In genomic region chr17:20106464-20106863, GRCh38 we compare ENCODE assay signal across 5 cellular contexts.
DNase-seq lines count a peak whose midpoint lies in the region; ATAC-seq and TF ChIP-seq lines count a peak whose summit lies in the region.
"Not testable (repeated sequence)": the region's sequence is repeated elsewhere in the genome, so short reads cannot be mapped to it uniquely, and the experiment has no call there.

No MANE protein-coding gene starts in this region.

- H3K4me3 ChIP-seq in HEK293 (ENCODE audit: low read depth, low read length): not testable (repeated sequence)

- H3K4me3 Mint-ChIP-seq in activated T-cell treated with anti-CD3 and anti-CD28 coated beads, Interleukin-2, amount 50 U/mL, for 24 hours; activated naive CD8-positive, alpha-beta T cell treated with anti-CD3 and anti-CD28 coated beads, Interleukin-2, amount 50 U/mL, for 24 hours; stimulated activated naive B cell treated with anti-CD40 and anti-IgM and Interleukin-4, amounts not matched to agents 10 μg/mL and 1 μg/mL and 100 μg/mL, for 72 hours; stimulated activated naive CD8-positive, alpha-beta T cell treated with anti-CD3 and anti-CD28 coated beads, Interleukin-15, Interleukin-2, amounts not matched to agents 100 ng/mL and 50 ng/mL, for 24 hours: not testable (repeated sequence)

- H3K27ac Mint-ChIP-seq in activated T-cell treated with anti-CD3 and anti-CD28 coated beads, Interleukin-2, amount 50 U/mL, for 24 hours: peak overlapping the region; percentile 10
- peak overlapping the region; percentile 1 for H3K27ac Mint-ChIP-seq in activated naive CD8-positive, alpha-beta T cell treated with anti-CD3 and anti-CD28 coated beads, Interleukin-2, amount 50 U/mL, for 24 hours
- peak overlapping the region; percentile 59 for H3K27ac Mint-ChIP-seq in stimulated activated naive B cell treated with anti-CD40 and anti-IgM and Interleukin-4, amounts not matched to agents 10 μg/mL and 1 μg/mL and 100 μg/mL, for 72 hours
- peak overlapping the region; percentile 6 for H3K27ac Mint-ChIP-seq in stimulated activated naive CD8-positive, alpha-beta T cell treated with anti-CD3 and anti-CD28 coated beads, Interleukin-15, Interleukin-2, amounts not matched to agents 100 ng/mL and 50 ng/mL, for 24 hours

- H3K36me3 ChIP-seq in HEK293 (ENCODE audit: control insufficient read depth in 2 of 2, insufficient read depth in 1 of 2, low read length in 2 of 2): not testable (repeated sequence)

- H3K27ac ChIP-seq in HEK293 (ENCODE audit: extremely low read depth, low read depth, low read length): not testable (repeated sequence)

- CTCF ChIA-PET in HEK293 (lab: Yijun Ruan, JAX): interaction anchor here (0.8 to 1.4 kb wide), 2 partner anchors 11 to 15 kb away, joined by 3 read pairs; no protein-coding TSS in a partner anchor

- not testable (repeated sequence) for DNase-seq in activated T-cell treated with anti-CD3 and anti-CD28 coated beads, Interleukin-2, amount 50 U/mL, for 24 hours; activated naive CD8-positive, alpha-beta T cell treated with anti-CD3 and anti-CD28 coated beads, Interleukin-2, amount 50 U/mL, for 24 hours; stimulated activated naive B cell treated with anti-CD40 and anti-IgM and Interleukin-4, amounts not matched to agents 10 μg/mL and 1 μg/mL and 100 μg/mL, for 72 hours

- not testable (repeated sequence) for H3K9me3 Mint-ChIP-seq in activated T-cell treated with anti-CD3 and anti-CD28 coated beads, Interleukin-2, amount 50 U/mL, for 24 hours; activated naive CD8-positive, alpha-beta T cell treated with anti-CD3 and anti-CD28 coated beads, Interleukin-2, amount 50 U/mL, for 24 hours; stimulated activated naive B cell treated with anti-CD40 and anti-IgM and Interleukin-4, amounts not matched to agents 10 μg/mL and 1 μg/mL and 100 μg/mL, for 72 hours; stimulated activated naive CD8-positive, alpha-beta T cell treated with anti-CD3 and anti-CD28 coated beads, Interleukin-15, Interleukin-2, amounts not matched to agents 100 ng/mL and 50 ng/mL, for 24 hours

- H3K4me1 Mint-ChIP-seq in activated T-cell treated with anti-CD3 and anti-CD28 coated beads, Interleukin-2, amount 50 U/mL, for 24 hours (ENCODE audit: low read depth): not testable (repeated sequence)
- peaks cover 12% of the 10 kb centered on the region for H3K4me1 Mint-ChIP-seq in activated naive CD8-positive, alpha-beta T cell treated with anti-CD3 and anti-CD28 coated beads, Interleukin-2, amount 50 U/mL, for 24 hours
- H3K4me1 Mint-ChIP-seq in stimulated activated naive B cell treated with anti-CD40 and anti-IgM and Interleukin-4, amounts not matched to agents 10 μg/mL and 1 μg/mL and 100 μg/mL, for 72 hours: peaks cover 9 to 15% of the 10 kb centered on the region in 2 donors
- peaks cover 13% of the 10 kb centered on the region for H3K4me1 Mint-ChIP-seq in stimulated activated naive CD8-positive, alpha-beta T cell treated with anti-CD3 and anti-CD28 coated beads, Interleukin-15, Interleukin-2, amounts not matched to agents 100 ng/mL and 50 ng/mL, for 24 hours (ENCODE audit: low read depth)

- H3K36me3 Mint-ChIP-seq in activated T-cell treated with anti-CD3 and anti-CD28 coated beads, Interleukin-2, amount 50 U/mL, for 24 hours (ENCODE audit: low read depth); activated naive CD8-positive, alpha-beta T cell treated with anti-CD3 and anti-CD28 coated beads, Interleukin-2, amount 50 U/mL, for 24 hours (ENCODE audit: low read depth); stimulated activated naive B cell treated with anti-CD40 and anti-IgM and Interleukin-4, amounts not matched to agents 10 μg/mL and 1 μg/mL and 100 μg/mL, for 72 hours; stimulated activated naive CD8-positive, alpha-beta T cell treated with anti-CD3 and anti-CD28 coated beads, Interleukin-15, Interleukin-2, amounts not matched to agents 100 ng/mL and 50 ng/mL, for 24 hours (ENCODE audit: low read depth): not testable (repeated sequence)

- not testable (repeated sequence) for H3K27me3 Mint-ChIP-seq in activated T-cell treated with anti-CD3 and anti-CD28 coated beads, Interleukin-2, amount 50 U/mL, for 24 hours; activated naive CD8-positive, alpha-beta T cell treated with anti-CD3 and anti-CD28 coated beads, Interleukin-2, amount 50 U/mL, for 24 hours; stimulated activated naive B cell treated with anti-CD40 and anti-IgM and Interleukin-4, amounts not matched to agents 10 μg/mL and 1 μg/mL and 100 μg/mL, for 72 hours; stimulated activated naive CD8-positive, alpha-beta T cell treated with anti-CD3 and anti-CD28 coated beads, Interleukin-15, Interleukin-2, amounts not matched to agents 100 ng/mL and 50 ng/mL, for 24 hours

- TF ChIP-seq CTCF in HEK293 (tag by site-specific recombination; IDR thresholded peaks at IDR 0.05): not testable (repeated sequence)

- POLR2A ChIA-PET in HEK293 (lab: Yijun Ruan, JAX): not testable (repeated sequence)

- ATAC-seq in activated naive CD8-positive, alpha-beta T cell treated with anti-CD3 and anti-CD28 coated beads, Interleukin-2, amount 50 U/mL, for 24 hours: peak; percentile 73
- ATAC-seq in stimulated activated naive B cell treated with anti-CD40 and anti-IgM and Interleukin-4, amounts not matched to agents 10 μg/mL and 1 μg/mL and 100 μg/mL, for 72 hours (replicated peaks): peak; percentile 57 to 76

- not testable (repeated sequence) for H3K9me3 ChIP-seq in HEK293 (ENCODE audit: control insufficient read depth, insufficient read depth, low read depth, low read length)

- not testable (repeated sequence) for H3K4me1 ChIP-seq in HEK293 (ENCODE audit: control insufficient read depth, insufficient read depth, low read length)

TF ChIP-seq in HEK293, 187 proteins besides CTCF, POLR2A, EP300 and RAD21:
- TF ChIP-seq ZIC2 (tag by site-specific recombination; IDR thresholded peaks at IDR 0.05): 0 out of 2 replicates have a peak, but pooled peaks have one; percentile 6

Comparison
In these comparisons a context has a peak if more than half of its experiments do, and no peak if none do; other contexts are left out.
1. H3K27ac Mint-ChIP-seq: peak in every context shown above with its lines; median percentile 59 in stimulated activated naive B cell treated with anti-CD40 and anti-IgM and Interleukin-4, amounts not matched to agents 10 μg/mL and 1 μg/mL and 100 μg/mL, for 72 hours; 10 in activated T-cell treated with anti-CD3 and anti-CD28 coated beads, Interleukin-2, amount 50 U/mL, for 24 hours; 6 in stimulated activated naive CD8-positive, alpha-beta T cell treated with anti-CD3 and anti-CD28 coated beads, Interleukin-15, Interleukin-2, amounts not matched to agents 100 ng/mL and 50 ng/mL, for 24 hours; 1 in activated naive CD8-positive, alpha-beta T cell treated with anti-CD3 and anti-CD28 coated beads, Interleukin-2, amount 50 U/mL, for 24 hours.